Comparison of ENCODE assay signal across 8 cellular contexts in genomic region chr17:1627987-1628855, GRCh38. TPM values are rescaled to one million over a fixed set of nuclear protein-coding genes. Genes with fewer than 3 reads are reported as not detected.
DNase-seq lines count a peak whose midpoint lies in the region; ATAC-seq and TF ChIP-seq lines count a peak whose summit lies in the region.

TSS of gene SLC43A2 (minus strand) at chr17:1628834. CDS start at chr17:1627874, 960 bp downstream.

- peaks cover 56% of the 10 kb centered on the region for H3K4me1 Mint-ChIP-seq in CD14-positive monocyte

- peak; percentile 58 for ATAC-seq in GM19372 (IDR thresholded peaks at IDR 0.05; ENCODE audit: low read depth, unreplicated experiment)

- H3K27ac ChIP-seq in epithelial cell of prostate = peak within 1 kb of the TSS; percentile 60

- no peak for TF ChIP-seq CTCF in CD14-positive monocyte (IDR thresholded peaks at IDR 0.05)

- H3K36me3 Mint-ChIP-seq in CD14-positive monocyte = peaks cover 37 to 39% of the 10 kb centered on the region in 2 donors

- peak within 1 kb of the TSS; percentile 93 to 98 (median 97) for H3K27ac Mint-ChIP-seq in CD14-positive monocyte

- intact Hi-C loops in CD14-positive monocyte (cut with micrococcal nuclease) = loop anchor here (1.0 to 5.0 kb wide), 6 partner anchors 17 to 54 kb away; partner anchors contain the start of gene RILP (in 1 of the 2)

- H3K4me3 Mint-ChIP-seq in CD14-positive monocyte = peak within 1 kb of the TSS; percentile 95 to 96

- H3K27me3 Mint-ChIP-seq in CD14-positive monocyte (ENCODE audit: low read depth in 3 of 3) = peaks cover 0 to 17% (median 1%) of the 10 kb centered on the region in 3 donors

- H3K9me3 Mint-ChIP-seq in CD14-positive monocyte = peaks cover 0 to 3% (median 0%) of the 10 kb centered on the region in 7 donors

- DNase-seq in CD14-positive monocyte (ENCODE audit: low spot score) (peak; percentile 74), HK-2 (ENCODE audit: unreplicated experiment) (peak; percentile 78), NOMO-1 treated with dmso at 0.1 percent for 144 hours (lab: John Stamatoyannopoulos, UW; ENCODE audit: unreplicated experiment) (peak; percentile 55), activated T-cell treated with anti-CD3 and anti-CD28 coated beads for 48 hours (ENCODE audit: low read depth) (peak; percentile 77), epithelial cell of prostate (ENCODE audit: low read depth, low spot score) (no peak), middle frontal gyrus (ENCODE audit: extremely low spot score, low spot score) (peak; percentile 77)
- peak; percentile 48 to 58 for DNase-seq in stimulated activated CD8-positive, alpha-beta memory T cell treated with anti-CD3 and anti-CD28 coated beads, Interleukin-2, amount 100 ng/mL, for 1 hour (ENCODE audit: low read depth in 2 of 2)

RNA-seq across cellular contexts. Expression of gene SLC43A2, which starts in this region (rescaled TPM):
- polyA plus RNA-seq in CD14-positive monocyte = 100 to 1,000 TPM; 115 to 151 TPM
